Comparison of ENCODE assay signal across 18 cellular contexts in genomic region chr11:35792846-35793192, GRCh38.
A peak's percentile ranks its signal among the peaks of the same experiment; 100 is the strongest.
DNase-seq lines count a peak whose midpoint lies in the region; ATAC-seq and TF ChIP-seq lines count a peak whose summit lies in the region.
"Had no signal": no experiment of that assay in that cellular context is flagged by ENCODE, and none has a peak within 500 bp of the region (broad histone marks: within the 10 kb centered on the region; RNA-seq: fewer than 3 reads in every experiment).

No MANE protein-coding gene starts in this region.

- H3K4me3 Mint-ChIP-seq in T-helper 17 cell: no peak overlapping the region
- H3K4me3 Mint-ChIP-seq in naive thymus-derived CD8-positive, alpha-beta T cell: no peak overlapping the region

- peaks cover 7% of the 10 kb centered on the region for H3K36me3 Mint-ChIP-seq in T-helper 17 cell (ENCODE audit: low read depth)
- peaks cover 0 to 26% (median 15%) of the 10 kb centered on the region in 3 donors for H3K36me3 Mint-ChIP-seq in naive thymus-derived CD8-positive, alpha-beta T cell

- POLR2A ChIA-PET in naive thymus-derived CD8-positive, alpha-beta T cell (lab: Charles Lee): interaction anchor here (1.0 kb wide), 1 partner anchor 43 kb away, joined by 4 read pairs; no protein-coding TSS in a partner anchor

- H3K9me3 Mint-ChIP-seq in naive thymus-derived CD8-positive, alpha-beta T cell: no peaks in the 10 kb centered on the region

- ATAC-seq in GM19025 (IDR thresholded peaks at IDR 0.05; ENCODE audit: low read depth, unreplicated experiment) (peak; percentile 60), HG02798 (IDR thresholded peaks at IDR 0.05; ENCODE audit: poor library complexity, unreplicated experiment) (peak; percentile 62), T-helper 17 cell (no peak), GM19455 (IDR thresholded peaks at IDR 0.05; ENCODE audit: unreplicated experiment) (no peak)
- no peak for ATAC-seq in naive thymus-derived CD8-positive, alpha-beta T cell
- ATAC-seq: HCT116 had no signal

- H3K4me3 ChIP-seq in GM12865 (ENCODE audit: low read depth, low read length): no peak overlapping the region

- peaks cover 28% of the 10 kb centered on the region for H3K4me1 Mint-ChIP-seq in T-helper 17 cell
- peaks cover 9 to 63% (median 27%) of the 10 kb centered on the region in 4 donors for H3K4me1 Mint-ChIP-seq in naive thymus-derived CD8-positive, alpha-beta T cell

- peak overlapping the region; percentile 8 for H3K27ac Mint-ChIP-seq in T-helper 17 cell
- no peak overlapping the region for H3K27ac Mint-ChIP-seq in naive thymus-derived CD8-positive, alpha-beta T cell

- TF ChIP-seq CTCF in GM12865 (IDR thresholded peaks at IDR 0.05; ENCODE audit: insufficient read depth, low read depth, low read length, missing control alignments): no peak

- H3K27me3 Mint-ChIP-seq in T-helper 17 cell: no peaks in the 10 kb centered on the region
- no peaks in the 10 kb centered on the region for H3K27me3 Mint-ChIP-seq in naive thymus-derived CD8-positive, alpha-beta T cell

- DNase-seq in GM12865 (ENCODE audit: low read depth): peak; percentile 20
- no peak for DNase-seq in T-helper 17 cell
- DNase-seq in stimulated activated CD4-positive, alpha-beta T cell treated with anti-CD3 and anti-CD28 coated beads, Interleukin-4, amount 100 ng/mL, for 24 hours: no peak
- no peak for DNase-seq in NCI-H128 (lab: John Stamatoyannopoulos, UW; ENCODE audit: unreplicated experiment)
- DNase-seq in naive thymus-derived CD8-positive, alpha-beta T cell: no peak
- DNase-seq: GF-D8, IMR-90, Kasumi-1, MM.1S, NCI-H2107, NCI-H345, NCI-H526 treated with DMSO at 0.1 percent for 48 hours, SHP77, T-helper 1 cell had no signal

- H3K9me3 ChIP-seq in T-helper 17 cell (ENCODE audit: control insufficient read depth, low read length, poor library complexity, severe bottlenecking): no peaks in the 10 kb centered on the region

Comparison
In these comparisons a context has a peak if more than half of its experiments do, and no peak if none do; other contexts are left out.
1. ATAC-seq: peak in GM19025 (single experiment) and HG02798 (single experiment); none in T-helper 17 cell (single experiment), naive thymus-derived CD8-positive, alpha-beta T cell (0 of 2) and GM19455 (single experiment).